Comparison of ENCODE assay signal across 9 cellular contexts in the genomic region with DNA sequence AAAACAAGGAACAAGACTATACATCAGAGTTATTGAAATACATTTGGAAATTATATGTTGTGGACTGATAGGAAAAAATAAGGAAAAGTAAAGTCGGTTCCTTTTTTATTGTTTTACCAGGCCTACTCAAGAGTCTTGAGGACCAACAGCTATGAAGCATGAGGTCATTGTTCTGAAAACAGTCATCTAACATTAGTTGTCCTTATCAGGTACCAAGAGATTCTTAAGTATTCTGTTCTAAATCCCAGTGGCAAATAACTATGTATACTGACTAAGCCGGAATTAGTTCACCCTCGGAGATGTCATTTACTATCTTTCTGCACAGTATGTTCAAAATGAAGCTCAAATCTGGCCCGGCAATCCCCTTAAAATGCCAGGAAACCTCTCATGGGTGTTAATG. TPM values are rescaled to one million over a fixed set of nuclear protein-coding genes. Genes with fewer than 3 reads are reported as not detected.
DNase-seq lines count a peak whose midpoint lies in the region; TF ChIP-seq lines count a peak whose summit lies in the region.
"Had no signal": no experiment of that assay in that cellular context is flagged by ENCODE, and none has a peak within 500 bp of the region (broad histone marks: within the 10 kb centered on the region; RNA-seq: fewer than 3 reads in every experiment).

No MANE protein-coding gene starts in this region.

- H3K4me1 ChIP-seq in esophagus squamous epithelium = no peaks in the 10 kb centered on the region
- H3K4me1 ChIP-seq in mesodermal cell (ENCODE audit: control insufficient read depth, insufficient read depth, low read length, poor library complexity, severe bottlenecking) = no peaks in the 10 kb centered on the region
- H3K4me1 ChIP-seq in thyroid gland = no peaks in the 10 kb centered on the region
- no peaks in the 10 kb centered on the region for H3K4me1 ChIP-seq in A673 (ENCODE audit: insufficient read depth, low read length, poor library complexity, severe bottlenecking)

- H3K36me3 ChIP-seq in MG63 = no peaks in the 10 kb centered on the region
- H3K36me3 ChIP-seq in esophagus squamous epithelium = no peaks in the 10 kb centered on the region
- no peaks in the 10 kb centered on the region for H3K36me3 ChIP-seq in mesodermal cell (ENCODE audit: control insufficient read depth, insufficient read depth, low read length)
- no peaks in the 10 kb centered on the region for H3K36me3 ChIP-seq in thyroid gland
- no peaks in the 10 kb centered on the region for H3K36me3 ChIP-seq in A673 (ENCODE audit: insufficient read depth, low read length, poor library complexity, severe bottlenecking)

- H3K27me3 ChIP-seq in MG63 (no peaks in the 10 kb centered on the region; the same call in 1 of the 2 replicates), esophagus squamous epithelium (peaks cover 0 to 7% (median 0%) of the 10 kb centered on the region in 4 donors), thyroid gland (no peaks in the 10 kb centered on the region), A673 (replicated peaks; ENCODE audit: insufficient read depth, low read depth, low read length, poor library complexity) (no peaks in the 10 kb centered on the region)

- WGBS in esophagus squamous epithelium, 2 donors = 60 to 63% methylated on average over 4 of the region's 4 CpGs
- WGBS in mesodermal cell (ENCODE audit: insufficient coverage in 2 of 2), 2 experiments = 54 to 60% methylated on average over 3 to 4 of the region's 4 CpGs
- 47 to 56% methylated on average over 4 of the region's 4 CpGs for WGBS in thyroid gland, 2 donors

- no peak for DNase-seq in MG63
- no peak for DNase-seq in esophagus squamous epithelium (lab: John Stamatoyannopoulos, UW)
- DNase-seq in thyroid gland = no peak
- no peak for DNase-seq in posterior vena cava (ENCODE audit: low spot score)
- DNase-seq in SHP77 (lab: John Stamatoyannopoulos, UW) = no peak
- DNase-seq in A673 (ENCODE audit: low spot score) = no peak
- DNase-seq: activated naive CD4-positive, alpha-beta T cell; NCI-H1436 had no signal

- POLR2A ChIA-PET in A673 (lab: Charles Lee; ENCODE audit: low non-redundant PET) = no interaction called here

- CTCF ChIA-PET in A673 (lab: Charles Lee) = no interaction called here

- TF ChIP-seq POLR2A in esophagus squamous epithelium (IDR thresholded peaks at IDR 0.05) = no peak
- no peak for TF ChIP-seq POLR2A in thyroid gland (IDR thresholded peaks at IDR 0.05)

- intact Hi-C loops in esophagus squamous epithelium (cut with DNase I) (no loop called here), thyroid gland (cut with DNase I) (no loop called here), posterior vena cava (cut with DNase I) (no loop called here), A673 (cut with micrococcal nuclease; ENCODE audit: unreplicated experiment) (no loop called here)

- H3K9me3 ChIP-seq in MG63 (no peaks in the 10 kb centered on the region), esophagus squamous epithelium (no peaks in the 10 kb centered on the region), mesodermal cell (ENCODE audit: control insufficient read depth, low read length) (no peaks in the 10 kb centered on the region), thyroid gland (no peaks in the 10 kb centered on the region), A673 (ENCODE audit: low read depth, low read length, poor library complexity, severe bottlenecking) (no peaks in the 10 kb centered on the region)

- H3K27ac ChIP-seq in esophagus squamous epithelium (peak overlapping the region; percentile 12 to 75 (median 60)), mesodermal cell (ENCODE audit: low read depth, low read length, severe bottlenecking) (peak overlapping the region; percentile 74), thyroid gland (peak overlapping the region; percentile 34 to 56 (median 50)), A673 (ENCODE audit: low read depth, low read length, poor library complexity, severe bottlenecking) (no peak overlapping the region)

- BruUV-seq in A673 (replicated peaks; lab: Mats Ljungman, UMichigan) = no TSS peak

- peak overlapping the region; percentile 39 for H3K4me3 ChIP-seq in MG63
- peak overlapping the region in 3 of 4 donors; percentile 23 to 51 (median 32) for H3K4me3 ChIP-seq in esophagus squamous epithelium
- H3K4me3 ChIP-seq in mesodermal cell (ENCODE audit: extremely low read depth, insufficient read depth, low read length, poor library complexity, severe bottlenecking) = peak overlapping the region; percentile 50
- H3K4me3 ChIP-seq in thyroid gland (replicated peaks in 1 of 3) = peak overlapping the region in 1 of 3 donors; percentile 9
- no peak overlapping the region for H3K4me3 ChIP-seq in A673 (ENCODE audit: low read depth, low read length, poor library complexity, severe bottlenecking)

- no peak for TF ChIP-seq CTCF in esophagus squamous epithelium (IDR thresholded peaks at IDR 0.05)
- no peak for TF ChIP-seq CTCF in thyroid gland (IDR thresholded peaks at IDR 0.05)
- no peak for TF ChIP-seq CTCF in A673 (conservative IDR thresholded peaks at IDR 0.05; ENCODE audit: low read depth, low read length)

RNA-seq across cellular contexts. Expression of a gene that starts 0.6 kb away (rescaled TPM):
- total RNA-seq in MG63 (2014; rRNA removed; shearing (Covaris generic); ENCODE audit: low replicate concordance) = 0.10 and 0.49 TPM in 2 replicates
- 10 to 100 TPM in 2 of 4 donors, 1 to 10 TPM in 2; 3.2 to 21.8 (median 14.1) TPM for total RNA-seq in esophagus squamous epithelium
- 71.0 TPM for polyA plus RNA-seq in mesodermal cell (2013, experiment 1 of 2)
- 63.0 TPM for polyA plus RNA-seq in mesodermal cell (2013, experiment 2 of 2)
- total RNA-seq in thyroid gland = 10 to 100 TPM in 3 of 4 donors, 1 to 10 TPM in 1; 7.6 to 26.5 (median 22.4) TPM
- total RNA-seq in posterior vena cava = 10 to 100 TPM; 34.1 to 34.5 TPM
- not detected in 2 replicates for total RNA-seq in A673 (2021)
